Comparison of ENCODE assay signal across 17 cellular contexts in genomic region chr12:81639196-81639595, GRCh38.
"Had no signal": no experiment of that assay in that cellular context is flagged by ENCODE, and none has a peak within 500 bp of the region (broad histone marks: within the 10 kb centered on the region; RNA-seq: fewer than 3 reads in every experiment).

No MANE protein-coding gene starts in this region.

- H3K4me3 ChIP-seq: heart left ventricle, left ventricle myocardium inferior, neural progenitor cell, pancreas, stomach, thoracic aorta, uterus had no signal

- H3K27me3 ChIP-seq: foreskin keratinocyte, heart left ventricle, neural progenitor cell, pancreas, stomach, uterus had no signal

- ATAC-seq: foreskin keratinocyte, heart left ventricle, pancreas had no signal

- FAIRE-seq: pancreas had no signal

- H3K36me3 ChIP-seq: heart left ventricle, left ventricle myocardium inferior, neural progenitor cell, pancreas, stomach, thoracic aorta, uterus had no signal

- DNase-seq: activated gamma-delta T cell treated with Interleukin-2 at 50 U/mL for 16 hours; activated naive CD8-positive, alpha-beta T cell treated with anti-CD3 and anti-CD28 coated beads, Interleukin-2, amount 10 ng/mL, durations not matched to agents 7 days and 5 days; activated T-cell treated with anti-CD3 and anti-CD28 coated beads, Interleukin-2, amount 50 U/mL, for 24 hours; aorta; cerebellar nuclear complex; endodermal cell; foreskin keratinocyte; heart left ventricle; islet precursor cell; left ventricle myocardium inferior; pancreas; stimulated activated CD4-positive, alpha-beta T cell treated with anti-CD3 and anti-CD28 coated beads, Interleukin-4, amount 100 ng/mL, for 4 hours; stomach; T-helper 2 cell; uterus had no signal
